ENCODE assay signal across 26 cellular contexts in the genomic region with DNA sequence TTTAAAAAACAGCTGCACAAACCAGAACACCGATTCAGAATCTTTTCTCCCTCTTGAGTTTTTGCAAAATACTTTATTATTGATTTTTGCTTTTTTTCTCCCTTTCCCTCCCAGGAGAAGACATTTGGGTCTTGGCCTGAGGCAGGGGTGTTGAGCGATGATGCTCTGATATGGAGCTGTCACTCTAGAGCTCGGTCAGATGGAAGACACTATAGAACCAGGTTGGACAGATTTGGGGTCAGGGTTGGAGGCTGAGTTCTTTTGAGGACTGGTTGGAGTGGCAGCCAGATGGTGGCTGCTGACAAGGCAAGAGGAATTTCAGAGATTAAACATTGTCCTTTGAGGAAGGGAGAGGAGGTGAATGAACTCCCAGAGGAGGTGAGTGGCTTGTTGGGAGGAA. TPM values are rescaled to one million over a fixed set of nuclear protein-coding genes. Genes with fewer than 3 reads are reported as not detected.
A peak's percentile ranks its signal among the peaks of the same experiment; 100 is the strongest.
DNase-seq lines count a peak whose midpoint lies in the region; ATAC-seq and TF ChIP-seq lines count a peak whose summit lies in the region.
"Had no signal": no experiment of that assay in that cellular context is flagged by ENCODE, and none has a peak within 500 bp of the region (broad histone marks: within the 10 kb centered on the region; RNA-seq: fewer than 3 reads in every experiment).

No MANE protein-coding gene starts in this region.

- peaks cover 0 to 6% of the 10 kb centered on the region in 2 donors for H3K36me3 Mint-ChIP-seq in activated naive CD4-positive, alpha-beta T cell treated with anti-CD3 and anti-CD28 coated beads, Interleukin-2, amount 50 U/mL, for 72 hours
- peaks cover 25% of the 10 kb centered on the region for H3K36me3 Mint-ChIP-seq in activated naive CD4-positive, alpha-beta T cell treated with anti-CD3 and anti-CD28 coated beads, Interleukin-2, amount 10 ng/mL, durations not matched to agents 7 days and 5 days
- peaks cover 46% of the 10 kb centered on the region for H3K36me3 Mint-ChIP-seq in activated B cell treated with CpG ODN at 0.5 μM for 24 hours (ENCODE audit: low read depth)
- peaks cover 11% of the 10 kb centered on the region for H3K36me3 Mint-ChIP-seq in effector memory CD8-positive, alpha-beta T cell (ENCODE audit: insufficient read depth)
- peaks cover 37% of the 10 kb centered on the region for H3K36me3 Mint-ChIP-seq in stimulated activated effector memory CD8-positive, alpha-beta T cell treated with anti-CD3 and anti-CD28 coated beads, Interleukin-12 subunit alpha, Interleukin-12 subunit beta, amount 100 ng/mL, for 72 hours

- no peaks in the 10 kb centered on the region for H3K27me3 Mint-ChIP-seq in activated naive CD4-positive, alpha-beta T cell treated with anti-CD3 and anti-CD28 coated beads, Interleukin-2, amount 10 ng/mL, durations not matched to agents 7 days and 5 days
- H3K27me3 Mint-ChIP-seq in activated B cell treated with CpG ODN at 0.5 μM for 24 hours: no peaks in the 10 kb centered on the region
- H3K27me3 Mint-ChIP-seq in effector memory CD8-positive, alpha-beta T cell: no peaks in the 10 kb centered on the region

- intact Hi-C loops in activated B cell treated with CpG ODN at 0.5 μM for 24 hours (cut with micrococcal nuclease): no loop called here

- TF ChIP-seq CTCF in activated B cell treated with CpG ODN at 0.5 μM for 24 hours (IDR thresholded peaks at IDR 0.05): no peak

- ATAC-seq in activated naive CD4-positive, alpha-beta T cell treated with anti-CD3 and anti-CD28 coated beads, Interleukin-2, amount 50 U/mL, for 72 hours: no peak
- ATAC-seq in activated B cell treated with CpG ODN at 0.5 μM for 24 hours (ENCODE audit: low read depth): no peak
- no peak for ATAC-seq in effector memory CD8-positive, alpha-beta T cell (replicated peaks)
- no peak for ATAC-seq in stimulated activated effector memory CD8-positive, alpha-beta T cell treated with anti-CD3 and anti-CD28 coated beads, Interleukin-12 subunit alpha, Interleukin-12 subunit beta, amount 100 ng/mL, for 72 hours
- ATAC-seq in HG02870 (IDR thresholded peaks at IDR 0.05; ENCODE audit: unreplicated experiment): no peak
- ATAC-seq in HG03139 (IDR thresholded peaks at IDR 0.05; ENCODE audit: unreplicated experiment): no peak
- ATAC-seq: gastrocnemius medialis, left ventricle myocardium superior had no signal

- H3K4me3 Mint-ChIP-seq in activated naive CD4-positive, alpha-beta T cell treated with anti-CD3 and anti-CD28 coated beads, Interleukin-2, amount 10 ng/mL, durations not matched to agents 7 days and 5 days: no peak overlapping the region
- H3K4me3 Mint-ChIP-seq in activated B cell treated with CpG ODN at 0.5 μM for 24 hours: no peak overlapping the region
- H3K4me3 Mint-ChIP-seq in effector memory CD8-positive, alpha-beta T cell: no peak overlapping the region
- no peak overlapping the region for H3K4me3 Mint-ChIP-seq in stimulated activated effector memory CD8-positive, alpha-beta T cell treated with anti-CD3 and anti-CD28 coated beads, Interleukin-12 subunit alpha, Interleukin-12 subunit beta, amount 100 ng/mL, for 72 hours
- H3K4me3 Mint-ChIP-seq: mesothelial cell of epicardium had no signal

- no peaks in the 10 kb centered on the region for H3K4me1 Mint-ChIP-seq in activated naive CD4-positive, alpha-beta T cell treated with anti-CD3 and anti-CD28 coated beads, Interleukin-2, amount 10 ng/mL, durations not matched to agents 7 days and 5 days
- H3K4me1 Mint-ChIP-seq in activated B cell treated with CpG ODN at 0.5 μM for 24 hours: no peaks in the 10 kb centered on the region
- no peaks in the 10 kb centered on the region for H3K4me1 Mint-ChIP-seq in effector memory CD8-positive, alpha-beta T cell (ENCODE audit: low read depth in 2 of 2)
- no peaks in the 10 kb centered on the region for H3K4me1 Mint-ChIP-seq in stimulated activated effector memory CD8-positive, alpha-beta T cell treated with anti-CD3 and anti-CD28 coated beads, Interleukin-12 subunit alpha, Interleukin-12 subunit beta, amount 100 ng/mL, for 72 hours
- H3K4me1 Mint-ChIP-seq: mesothelial cell of epicardium had no signal

- CTCF ChIA-PET in activated naive CD4-positive, alpha-beta T cell treated with anti-CD3 and anti-CD28 coated beads, Interleukin-2, amount 10 ng/mL, durations not matched to agents 7 days and 5 days (lab: Charles Lee): no interaction called here
- CTCF ChIA-PET in activated B cell treated with CpG ODN at 0.5 μM for 24 hours (lab: Charles Lee): interaction anchor here (1.7 kb wide), 1 partner anchor 9 kb away, joined by 3 read pairs; no protein-coding TSS in a partner anchor

- peak overlapping the region; percentile 46 to 91 for H3K27ac Mint-ChIP-seq in activated naive CD4-positive, alpha-beta T cell treated with anti-CD3 and anti-CD28 coated beads, Interleukin-2, amount 50 U/mL, for 72 hours
- no peak overlapping the region for H3K27ac Mint-ChIP-seq in activated naive CD4-positive, alpha-beta T cell treated with anti-CD3 and anti-CD28 coated beads, Interleukin-2, amount 10 ng/mL, durations not matched to agents 7 days and 5 days
- peak overlapping the region; percentile 21 for H3K27ac Mint-ChIP-seq in activated B cell treated with CpG ODN at 0.5 μM for 24 hours
- H3K27ac Mint-ChIP-seq in effector memory CD8-positive, alpha-beta T cell: peak overlapping the region; percentile 11 to 76
- H3K27ac Mint-ChIP-seq in stimulated activated effector memory CD8-positive, alpha-beta T cell treated with anti-CD3 and anti-CD28 coated beads, Interleukin-12 subunit alpha, Interleukin-12 subunit beta, amount 100 ng/mL, for 72 hours: peak overlapping the region; percentile 71

- no peaks in the 10 kb centered on the region for H3K9me3 Mint-ChIP-seq in activated naive CD4-positive, alpha-beta T cell treated with anti-CD3 and anti-CD28 coated beads, Interleukin-2, amount 50 U/mL, for 72 hours
- H3K9me3 Mint-ChIP-seq in activated naive CD4-positive, alpha-beta T cell treated with anti-CD3 and anti-CD28 coated beads, Interleukin-2, amount 10 ng/mL, durations not matched to agents 7 days and 5 days: no peaks in the 10 kb centered on the region
- H3K9me3 Mint-ChIP-seq in activated B cell treated with CpG ODN at 0.5 μM for 24 hours: no peaks in the 10 kb centered on the region
- no peaks in the 10 kb centered on the region for H3K9me3 Mint-ChIP-seq in effector memory CD8-positive, alpha-beta T cell
- no peaks in the 10 kb centered on the region for H3K9me3 Mint-ChIP-seq in stimulated activated effector memory CD8-positive, alpha-beta T cell treated with anti-CD3 and anti-CD28 coated beads, Interleukin-12 subunit alpha, Interleukin-12 subunit beta, amount 100 ng/mL, for 72 hours
- H3K9me3 Mint-ChIP-seq: mesothelial cell of epicardium had no signal

- DNase-seq in activated naive CD4-positive, alpha-beta T cell treated with anti-CD3 and anti-CD28 coated beads, Interleukin-2, amount 50 U/mL, for 72 hours (ENCODE audit: low spot score in 2 of 2): no peak
- DNase-seq in activated naive CD4-positive, alpha-beta T cell treated with anti-CD3 and anti-CD28 coated beads, Interleukin-2, amount 10 ng/mL, durations not matched to agents 7 days and 5 days: no peak
- no peak for DNase-seq in activated B cell treated with CpG ODN at 0.5 μM for 24 hours
- DNase-seq in effector memory CD8-positive, alpha-beta T cell: no peak
- peak in 1 of 2 donors; percentile 37 for DNase-seq in stimulated activated effector memory CD8-positive, alpha-beta T cell treated with anti-CD3 and anti-CD28 coated beads, Interleukin-12 subunit alpha, Interleukin-12 subunit beta, amount 100 ng/mL, for 72 hours (ENCODE audit: low spot score in 2 of 2)
- no peak for DNase-seq in amygdala (lab: John Stamatoyannopoulos, UW)
- DNase-seq: activated CD4-positive, alpha-beta T cell treated with anti-CD3 and anti-CD28 coated beads for 1 hour; activated CD8-positive, alpha-beta memory T cell treated with anti-CD3 and anti-CD28 coated beads for 24 hours; activated naive CD4-positive, alpha-beta T cell treated with anti-CD3 and anti-CD28 coated beads, Interleukin-2, amount 50 U/mL, for 16 hours; activated T-cell treated with anti-CD3 and anti-CD28 coated beads, Interleukin-2, amount 50 U/mL, for 48 hours; AML-193; DMS79; effector memory CD4-positive, alpha-beta T cell; gastrocnemius medialis; GF-D8; hippocampal formation; Kasumi-1; left ventricle myocardium superior; NCI-H1694; NCI-H2171; NCI-H526; sigmoid colon; transverse colon had no signal

- POLR2A ChIA-PET in activated B cell treated with CpG ODN at 0.5 μM for 24 hours (lab: Charles Lee): no interaction called here

RNA-seq across cellular contexts. Expression of a gene that starts 16.9 kb away (rescaled TPM):
- 10 to 100 TPM; 17.5 to 27.0 TPM for total RNA-seq in activated naive CD4-positive, alpha-beta T cell treated with anti-CD3 and anti-CD28 coated beads, Interleukin-2, amount 50 U/mL, for 72 hours
- 14.6 and 15.6 TPM in 2 replicates for total RNA-seq in activated B cell treated with CpG ODN at 0.5 μM for 24 hours
